In the genomic region with DNA sequence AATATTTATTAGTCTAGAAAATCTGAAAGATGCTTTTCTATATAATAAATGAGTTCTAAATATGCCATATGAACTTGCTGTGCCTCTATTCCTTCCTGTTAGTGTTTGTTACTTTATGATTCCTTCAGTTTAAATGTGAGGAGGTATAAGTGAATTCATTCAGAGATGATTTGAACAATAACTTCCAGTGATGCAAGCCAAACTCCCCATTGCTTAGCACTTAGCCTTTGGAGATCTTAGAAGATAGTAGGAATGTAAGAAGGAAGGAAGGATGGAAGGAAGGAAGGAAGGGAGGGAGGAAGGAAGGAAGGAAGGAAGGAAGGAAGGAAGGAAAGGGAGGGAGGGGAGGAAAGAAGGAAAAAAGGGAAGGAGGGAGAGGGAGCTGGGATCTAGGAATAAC, we compare ENCODE assay signal across 26 cellular contexts. TPM values are rescaled to one million over a fixed set of nuclear protein-coding genes. Genes with fewer than 3 reads are reported as not detected.
DNase-seq lines count a peak whose midpoint lies in the region; ATAC-seq, FAIRE-seq and TF ChIP-seq lines count a peak whose summit lies in the region.
"Had no signal": no experiment of that assay in that cellular context is flagged by ENCODE, and none has a peak within 500 bp of the region (broad histone marks: within the 10 kb centered on the region; RNA-seq: fewer than 3 reads in every experiment).

No MANE protein-coding gene starts in this region.

- H3K9me2 ChIP-seq in hepatocyte (replicated peaks; ENCODE audit: insufficient read depth) = no peaks in the 10 kb centered on the region

- H3K9ac ChIP-seq in HepG2 (ENCODE audit: insufficient read depth, low read depth, low read length) (no peak overlapping the region), mesenchymal stem cell (ENCODE audit: low read length) (no peak overlapping the region)
- H3K9ac ChIP-seq: BLaER1 had no signal

- no peak overlapping the region for H3K18ac ChIP-seq in mesenchymal stem cell (ENCODE audit: low read depth in 1 of 2, low read length in 2 of 2)

- no TSS peak for BruUV-seq in HepG2 (replicated peaks; lab: Mats Ljungman, UMichigan)

- H3K4me3 ChIP-seq in HepG2 (replicated peaks in 1 of 3; ENCODE audit: insufficient read depth in 1 of 3, low read depth in 2 of 3, low read length in 3 of 3) (no peak overlapping the region), right lobe of liver (no peak overlapping the region), HEK293 (ENCODE audit: low read depth, low read length) (no peak overlapping the region), hepatocyte (no peak overlapping the region), mesenchymal stem cell (ENCODE audit: insufficient read depth in 1 of 2, low read depth in 1 of 2, low read length in 2 of 2) (no peak overlapping the region), left lung (no peak overlapping the region)
- H3K4me3 ChIP-seq: A549, BLaER1, GM12878 had no signal

- H2BK120ac ChIP-seq in mesenchymal stem cell (ENCODE audit: low read depth, low read length) = no peak overlapping the region

- in situ Hi-C loops in HepG2 (cut with HindIII; ENCODE audit: extremely low pct_ligation_motif_present, low pct_unique_long_range_greater_than_20kb) = loop anchor here (10.0 to 25.0 kb wide), 2 partner anchors 126 to 193 kb away; no protein-coding TSS in a partner anchor

- intact Hi-C loops in HepG2 (cut with micrococcal nuclease; ENCODE audit: unreplicated experiment) (no loop called here), right lobe of liver (cut with DNase I) (no loop called here), posterior cingulate gyrus (cut with DNase I) (no loop called here), left lung (cut with DNase I) (no loop called here)

- no peaks in the 10 kb centered on the region for H3K9me3 ChIP-seq in HepG2 (ENCODE audit: low read length)
- no peaks in the 10 kb centered on the region for H3K9me3 ChIP-seq in right lobe of liver
- H3K9me3 ChIP-seq in HEK293 (ENCODE audit: control insufficient read depth, insufficient read depth, low read depth, low read length) = no peaks in the 10 kb centered on the region
- no peaks in the 10 kb centered on the region for H3K9me3 ChIP-seq in hepatocyte (ENCODE audit: low read depth)
- no peaks in the 10 kb centered on the region for H3K9me3 ChIP-seq in mesenchymal stem cell (ENCODE audit: control insufficient read depth, low read length)
- H3K9me3 ChIP-seq in left lung = no peaks in the 10 kb centered on the region
- H3K9me3 ChIP-seq: A549, BE2C, BLaER1 had no signal

- TF ChIP-seq POLR2A in HepG2 (IDR thresholded peaks at IDR 0.05; ENCODE audit: insufficient read depth in 1 of 2, low read depth in 2 of 2, low read length in 2 of 2) = no peak
- TF ChIP-seq POLR2A in right lobe of liver (IDR thresholded peaks at IDR 0.05) = no peak

- no peak overlapping the region for H3K23ac ChIP-seq in mesenchymal stem cell (ENCODE audit: low read length in 2 of 2)

- no peak overlapping the region for H3K27ac ChIP-seq in HepG2 (ENCODE audit: extremely low read length, insufficient read depth, low read length)
- peak overlapping the region in 1 of 3 donors; percentile 17 for H3K27ac ChIP-seq in right lobe of liver
- no peak overlapping the region for H3K27ac ChIP-seq in HEK293 (ENCODE audit: extremely low read depth, low read depth, low read length)
- H3K27ac ChIP-seq in hepatocyte = peak overlapping the region; percentile 69
- peak overlapping the region; percentile 78 for H3K27ac ChIP-seq in mesenchymal stem cell (ENCODE audit: low read length, poor library complexity, severe bottlenecking)
- no peak overlapping the region for H3K27ac ChIP-seq in left lung
- H3K27ac ChIP-seq: 22Rv1, A549, BLaER1 had no signal

- H3K4ac ChIP-seq in mesenchymal stem cell (ENCODE audit: low read depth in 1 of 2, low read length in 2 of 2) = no peak overlapping the region

- H2AK5ac ChIP-seq in mesenchymal stem cell (ENCODE audit: low read length, severe bottlenecking) = no peak overlapping the region

- H4K20me1 ChIP-seq in HepG2 (ENCODE audit: insufficient read depth, low read length) (no peaks in the 10 kb centered on the region), hepatocyte (ENCODE audit: insufficient read depth, poor library complexity, severe bottlenecking) (no peaks in the 10 kb centered on the region)
- H4K20me1 ChIP-seq: BLaER1 had no signal

- no peak for TF ChIP-seq CTCF in HepG2 (CRISPR knock-in tag; IDR thresholded peaks at IDR 0.05)
- TF ChIP-seq CTCF in right lobe of liver (IDR thresholded peaks at IDR 0.05) = no peak
- no peak for TF ChIP-seq CTCF in HEK293 (tag by site-specific recombination; IDR thresholded peaks at IDR 0.05)
- no peak for TF ChIP-seq CTCF in hepatocyte (IDR thresholded peaks at IDR 0.05; ENCODE audit: poor library complexity)
- TF ChIP-seq CTCF in left lung (IDR thresholded peaks at IDR 0.05) = no peak

- no peak overlapping the region for H2BK15ac ChIP-seq in mesenchymal stem cell (ENCODE audit: low read depth, poor library complexity, severe bottlenecking)

- no peak overlapping the region for H4K8ac ChIP-seq in mesenchymal stem cell (ENCODE audit: low read length)

- no peaks in the 10 kb centered on the region for H3K36me3 ChIP-seq in HepG2 (replicated peaks in 1 of 2; ENCODE audit: control insufficient read depth in 1 of 2, insufficient read depth in 2 of 2, low read length in 2 of 2)
- no peaks in the 10 kb centered on the region for H3K36me3 ChIP-seq in right lobe of liver
- H3K36me3 ChIP-seq in HEK293 (ENCODE audit: control insufficient read depth in 2 of 2, insufficient read depth in 1 of 2, low read length in 2 of 2) = no peaks in the 10 kb centered on the region
- no peaks in the 10 kb centered on the region for H3K36me3 ChIP-seq in hepatocyte (replicated peaks; ENCODE audit: insufficient read depth, low read depth)
- H3K36me3 ChIP-seq in mesenchymal stem cell (ENCODE audit: control insufficient read depth in 1 of 2, insufficient read depth in 2 of 2, low read depth in 1 of 2, low read length in 2 of 2) = no peaks in the 10 kb centered on the region
- H3K36me3 ChIP-seq in left lung = no peaks in the 10 kb centered on the region
- H3K36me3 ChIP-seq: BE2C, BLaER1 had no signal

- no peak overlapping the region for H2AFZ ChIP-seq in HepG2 (ENCODE audit: low read length)
- no peak overlapping the region for H2AFZ ChIP-seq in hepatocyte
- H2AFZ ChIP-seq in mesenchymal stem cell (ENCODE audit: low read depth, low read length) = no peak overlapping the region

- H4K91ac ChIP-seq in mesenchymal stem cell (ENCODE audit: low read length) = no peak overlapping the region

- ATAC-seq in HepG2 = no peak
- no peak for ATAC-seq in right lobe of liver
- ATAC-seq in left lung = no peak
- ATAC-seq: A549 had no signal

- H3K4me2 ChIP-seq in HepG2 (ENCODE audit: low read depth, low read length) = no peak overlapping the region
- peak overlapping the region; percentile 38 for H3K4me2 ChIP-seq in hepatocyte
- H3K4me2 ChIP-seq in mesenchymal stem cell (ENCODE audit: low read length, poor library complexity, severe bottlenecking) = no peak overlapping the region
- H3K4me2 ChIP-seq: A549, BLaER1 had no signal

- H3K79me2 ChIP-seq in HepG2 (ENCODE audit: insufficient read depth, low read length) (no peaks in the 10 kb centered on the region), hepatocyte (no peaks in the 10 kb centered on the region)

- no peaks in the 10 kb centered on the region for H3K4me1 ChIP-seq in HepG2 (ENCODE audit: insufficient read depth, low read length)
- peaks cover 0 to 3% (median 0%) of the 10 kb centered on the region in 4 donors for H3K4me1 ChIP-seq in right lobe of liver
- H3K4me1 ChIP-seq in HEK293 (ENCODE audit: control insufficient read depth, insufficient read depth, low read length) = no peaks in the 10 kb centered on the region
- peaks cover 23% of the 10 kb centered on the region for H3K4me1 ChIP-seq in hepatocyte (ENCODE audit: insufficient read depth)
- H3K4me1 ChIP-seq in mesenchymal stem cell (ENCODE audit: control insufficient read depth, insufficient read depth, low read depth, low read length) = peaks cover 10% of the 10 kb centered on the region
- H3K4me1 ChIP-seq in left lung = no peaks in the 10 kb centered on the region
- H3K4me1 ChIP-seq: A549, BE2C, BLaER1 had no signal

- TF ChIP-seq EP300 in HepG2 (IDR thresholded peaks at IDR 0.05; ENCODE audit: low read depth in 2 of 2, low read length in 2 of 2) (no peak), HepG2 (CRISPR knock-in tag; IDR thresholded peaks at IDR 0.05; ENCODE audit: borderline replicate concordance) (no peak)

- H2BK5ac ChIP-seq in mesenchymal stem cell (ENCODE audit: low read depth, low read length, poor library complexity, severe bottlenecking) = no peak overlapping the region

- no peak for FAIRE-seq in HepG2 (lab: Jason Lieb, UNC)
- FAIRE-seq: A549, D721Med, G401.6, GM12878, GM12892, GM18507 had no signal

- H2BK12ac ChIP-seq in mesenchymal stem cell (ENCODE audit: low read length in 2 of 2) = no peak overlapping the region

- H3K27me3 ChIP-seq in HepG2 (ENCODE audit: control insufficient read depth in 1 of 2, insufficient read depth in 2 of 2, low read length in 2 of 2) (no peaks in the 10 kb centered on the region), right lobe of liver (no peaks in the 10 kb centered on the region), hepatocyte (no peaks in the 10 kb centered on the region), mesenchymal stem cell (ENCODE audit: control insufficient read depth in 1 of 2, insufficient read depth in 1 of 2, low read length in 2 of 2) (no peaks in the 10 kb centered on the region), left lung (no peaks in the 10 kb centered on the region)
- H3K27me3 ChIP-seq: BE2C, BLaER1 had no signal

- no peak for DNase-seq in HepG2 (ENCODE audit: low spot score)
- no peak for DNase-seq in right lobe of liver
- DNase-seq in hepatocyte (ENCODE audit: low spot score) = no peak
- DNase-seq in mesenchymal stem cell = no peak
- no peak for DNase-seq in nucleus accumbens (lab: John Stamatoyannopoulos, UW)
- DNase-seq in posterior cingulate gyrus = no peak
- DNase-seq in left lung = no peak
- DNase-seq: BE2C; C1 segment of cervical spinal cord; CD4-positive, alpha-beta memory T cell; CD4-positive, CD25-positive, alpha-beta regulatory T cell; CD8-positive, alpha-beta memory T cell; COR-L47; DMS79 treated with DMSO at 0.1 percent for 48 hours; GF-D8 had no signal

- POLR2A ChIA-PET in HepG2 (lab: Yijun Ruan, JAX) (no interaction called here), HEK293 (lab: Yijun Ruan, JAX) (no interaction called here)

- CTCF ChIA-PET in HepG2 (lab: Yijun Ruan, JAX; ENCODE audit: low intra/inter-chr PET ratio, low total read pairs) (no interaction called here), HEK293 (lab: Yijun Ruan, JAX) (interaction anchor here (0.9 to 2.4 kb wide), 5 partner anchors 11 to 197 kb away, joined by 3 to 11 read pairs (median 5); no protein-coding TSS in a partner anchor)

- TF ChIP-seq RAD21 in HepG2 (CRISPR knock-in tag; IDR thresholded peaks at IDR 0.05) = no peak

- H3K79me1 ChIP-seq in mesenchymal stem cell (replicated peaks; ENCODE audit: low read length, poor library complexity, severe bottlenecking) = no peaks in the 10 kb centered on the region

- no peak overlapping the region for H3K14ac ChIP-seq in mesenchymal stem cell (ENCODE audit: low read length in 2 of 2)

RNA-seq across cellular contexts. Expression of gene MMP13, which starts 25.1 kb away (rescaled TPM):
- total RNA-seq in HepG2 (2016; rRNA removed; fragmentation: Illumina TruSeq; extraction: Trizol) (not detected in 2 replicates), right lobe of liver (not detected), hepatocyte (0.57 TPM in 1 of 2 replicates, not detected in the other), left lung (under 1 TPM in 1 of 2 donors, not detected in 1; 0.87 TPM)
- total RNA-seq in HepG2 (2016; cell fraction: cytosol; rRNA removed; fragmentation: Illumina TruSeq; extraction: Trizol; ENCODE audit: low read depth) = not detected in 2 replicates
- total RNA-seq in HepG2 (2016; cell fraction: insoluble cytoplasmic fraction; rRNA removed; fragmentation: Illumina TruSeq; extraction: Trizol) = not detected in 2 replicates
- total RNA-seq in HepG2 (2016; cell fraction: membrane; rRNA removed; fragmentation: Illumina TruSeq; extraction: Trizol) = not detected in 2 replicates
- not detected in 2 replicates for total RNA-seq in HepG2 (2016; cell fraction: nucleus; rRNA removed; fragmentation: Illumina TruSeq; extraction: Trizol)
- polyA plus RNA-seq in HepG2 (2011; rRNA removed) (0.04 TPM in 1 of 2 replicates, not detected in the other), hepatocyte (not detected in 2 replicates)
- not detected in 2 replicates for polyA plus RNA-seq in HepG2 (2011; cell fraction: cytosol; rRNA removed)
- not detected in 2 replicates for polyA plus RNA-seq in HepG2 (2011; cell fraction: nucleus; rRNA removed)
- 0.12 TPM in 1 of 2 replicates, not detected in the other for polyA plus RNA-seq in HepG2 (2012)
- not detected in 2 replicates for polyA plus RNA-seq in HepG2 (2016; cell fraction: cytosol; fragmentation: Illumina TruSeq; extraction: Trizol; ENCODE audit: low read depth)
- polyA plus RNA-seq in HepG2 (2016; cell fraction: insoluble cytoplasmic fraction; fragmentation: Illumina TruSeq; extraction: Trizol; ENCODE audit: low read depth) = not detected in 2 replicates
- polyA plus RNA-seq in HepG2 (2016; cell fraction: membrane; fragmentation: Illumina TruSeq; extraction: Trizol; ENCODE audit: low read depth) = not detected in 2 replicates
- not detected in 2 replicates for polyA plus RNA-seq in HepG2 (2016; cell fraction: nucleus; fragmentation: Illumina TruSeq; extraction: Trizol; ENCODE audit: insufficient read depth, low read depth)
- 0.26 TPM in 1 of 2 replicates, not detected in the other for polyA minus RNA-seq in HepG2 (2011; rRNA and poly(A)+ RNA removed; ENCODE audit: low replicate concordance)
- polyA minus RNA-seq in HepG2 (2011; cell fraction: cytosol; rRNA and poly(A)+ RNA removed) = not detected in 2 replicates
- polyA minus RNA-seq in HepG2 (2011; cell fraction: nucleus; rRNA and poly(A)+ RNA removed) = not detected in 2 replicates
- 0.01 TPM for polyA plus RNA-seq in mesenchymal stem cell (2013, experiment 1 of 2)
- 0.01 TPM for polyA plus RNA-seq in mesenchymal stem cell (2013, experiment 2 of 2)
- total RNA-seq: CD4-positive, alpha-beta memory T cell; CD4-positive, CD25-positive, alpha-beta regulatory T cell; CD8-positive, alpha-beta memory T cell; GM12878 had no signal
- polyA plus RNA-seq: A549; AG04450; CD14-positive monocyte; CD4-positive, alpha-beta memory T cell; CD4-positive, CD25-positive, alpha-beta regulatory T cell; CD8-positive, alpha-beta memory T cell had no signal

RNA-seq across cellular contexts. Expression of gene MMP12, which starts 55.7 kb away (rescaled TPM):
- total RNA-seq in HepG2 (2016; rRNA removed; fragmentation: Illumina TruSeq; extraction: Trizol) (not detected in 2 replicates), right lobe of liver (1 to 10 TPM in 1 of 6 experiments, not detected in 5; 1.5 TPM), hepatocyte (0.57 and 0.96 TPM in 2 replicates), left lung (under 1 TPM in 1 of 2 donors, not detected in 1; 0.71 TPM)
- total RNA-seq in HepG2 (2016; cell fraction: cytosol; rRNA removed; fragmentation: Illumina TruSeq; extraction: Trizol; ENCODE audit: low read depth) = not detected in 2 replicates
- not detected in 2 replicates for total RNA-seq in HepG2 (2016; cell fraction: insoluble cytoplasmic fraction; rRNA removed; fragmentation: Illumina TruSeq; extraction: Trizol)
- not detected in 2 replicates for total RNA-seq in HepG2 (2016; cell fraction: membrane; rRNA removed; fragmentation: Illumina TruSeq; extraction: Trizol)
- total RNA-seq in HepG2 (2016; cell fraction: nucleus; rRNA removed; fragmentation: Illumina TruSeq; extraction: Trizol) = not detected in 2 replicates
- polyA plus RNA-seq in HepG2 (2011; rRNA removed) (not detected in 2 replicates), hepatocyte (0.16 and 0.60 TPM in 2 replicates)
- polyA plus RNA-seq in HepG2 (2011; cell fraction: cytosol; rRNA removed) = not detected in 2 replicates
- not detected in 2 replicates for polyA plus RNA-seq in HepG2 (2011; cell fraction: nucleus; rRNA removed)
- not detected in 2 replicates for polyA plus RNA-seq in HepG2 (2012)
- polyA plus RNA-seq in HepG2 (2016; cell fraction: cytosol; fragmentation: Illumina TruSeq; extraction: Trizol; ENCODE audit: low read depth) = not detected in 2 replicates
- polyA plus RNA-seq in HepG2 (2016; cell fraction: insoluble cytoplasmic fraction; fragmentation: Illumina TruSeq; extraction: Trizol; ENCODE audit: low read depth) = not detected in 2 replicates
- polyA plus RNA-seq in HepG2 (2016; cell fraction: membrane; fragmentation: Illumina TruSeq; extraction: Trizol; ENCODE audit: low read depth) = not detected in 2 replicates
- polyA plus RNA-seq in HepG2 (2016; cell fraction: nucleus; fragmentation: Illumina TruSeq; extraction: Trizol; ENCODE audit: insufficient read depth, low read depth) = not detected in 2 replicates
- not detected in 2 replicates for polyA minus RNA-seq in HepG2 (2011; rRNA and poly(A)+ RNA removed; ENCODE audit: low replicate concordance)
- not detected in 2 replicates for polyA minus RNA-seq in HepG2 (2011; cell fraction: cytosol; rRNA and poly(A)+ RNA removed)
- polyA minus RNA-seq in HepG2 (2011; cell fraction: nucleus; rRNA and poly(A)+ RNA removed) = not detected in 2 replicates
- polyA plus RNA-seq in mesenchymal stem cell (2013, experiment 1 of 2) = not detected
- polyA plus RNA-seq in mesenchymal stem cell (2013, experiment 2 of 2) = 0.01 TPM
- total RNA-seq: CD4-positive, alpha-beta memory T cell; CD4-positive, CD25-positive, alpha-beta regulatory T cell; CD8-positive, alpha-beta memory T cell; GM12878 had no signal
- polyA plus RNA-seq: A549; AG04450; CD14-positive monocyte; CD4-positive, alpha-beta memory T cell; CD4-positive, CD25-positive, alpha-beta regulatory T cell; CD8-positive, alpha-beta memory T cell had no signal

Comparison
In these comparisons a context has a peak if more than half of its experiments do, and no peak if none do; other contexts are left out.
1. H3K27ac ChIP-seq: peak in hepatocyte (single experiment) and mesenchymal stem cell (single experiment); none in HepG2 (single experiment), HEK293 (single experiment) and left lung (0 of 2).